Comparison of ENCODE assay signal across 8 cellular contexts in the genomic region with DNA sequence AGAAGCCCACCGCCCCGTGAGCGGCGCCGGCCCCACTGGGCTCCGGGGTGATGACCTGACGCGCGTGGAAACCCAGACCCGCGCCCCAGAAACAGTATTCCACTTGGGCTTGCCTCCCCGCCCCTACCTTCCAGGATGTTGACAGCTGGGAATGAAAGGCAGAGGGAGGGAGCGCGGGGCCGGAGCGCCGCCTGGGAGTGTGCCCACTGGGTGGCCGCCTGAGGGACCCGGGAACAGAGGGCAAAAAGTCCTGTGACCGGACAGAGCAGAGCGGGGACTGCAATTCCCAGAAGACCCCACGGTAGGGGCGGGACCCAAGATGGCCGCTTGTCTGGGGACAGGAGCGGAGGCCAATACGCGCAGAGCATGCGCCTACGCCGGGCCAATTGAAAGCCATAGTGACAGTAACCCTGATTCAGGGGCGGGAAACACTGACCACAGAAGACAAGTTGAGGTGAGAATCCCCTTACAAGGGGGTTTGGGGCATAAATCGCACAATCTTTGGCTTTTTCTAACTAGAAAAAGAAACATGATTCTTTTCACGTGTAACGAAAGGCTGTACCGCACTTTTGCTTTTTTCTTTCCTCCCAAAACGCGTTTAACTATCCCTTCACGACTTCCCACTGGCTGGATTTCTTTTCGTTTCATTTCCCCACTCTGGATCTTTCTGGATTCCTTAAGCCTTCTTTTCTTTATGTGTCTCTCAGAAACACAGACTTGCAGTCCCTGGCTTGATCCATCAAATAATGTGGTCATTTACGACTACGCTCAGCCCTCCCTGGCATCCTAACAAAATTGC. TPM values are rescaled to one million over a fixed set of nuclear protein-coding genes. Genes with fewer than 3 reads are reported as not detected.
A peak's percentile ranks its signal among the peaks of the same experiment; 100 is the strongest.
DNase-seq lines count a peak whose midpoint lies in the region; ATAC-seq and TF ChIP-seq lines count a peak whose summit lies in the region.

A gene (minus strand): TSS at position 279 of the 799 bp plus-strand sequence.

- intact Hi-C loops in activated CD4-positive, alpha-beta T cell treated with anti-CD3 and anti-CD28 coated beads for 36 hours (cut with DNase I, micrococcal nuclease) = loop anchor here in 1 of 2 experiments (2.0 to 10.0 kb wide), 3 partner anchors 309 to 1267 kb away; a partner anchor contains a TSS

- ATAC-seq in HG03432 (IDR thresholded peaks at IDR 0.05; ENCODE audit: unreplicated experiment) = peak; percentile 93
- ATAC-seq in activated CD4-positive, alpha-beta T cell treated with anti-CD3 and anti-CD28 coated beads for 36 hours = peak; percentile 95

- CTCF ChIA-PET in BJ (lab: Yijun Ruan, JAX) = no interaction called here
- CTCF ChIA-PET in activated CD4-positive, alpha-beta T cell treated with anti-CD3 and anti-CD28 coated beads for 36 hours (lab: Charles Lee) = no interaction called here

- peak within 1 kb of the TSS; percentile 92 for H3K27ac Mint-ChIP-seq in activated CD4-positive, alpha-beta T cell treated with anti-CD3 and anti-CD28 coated beads for 36 hours

- peak within 1 kb of the TSS; percentile 78 for H3K27ac ChIP-seq in cingulate gyrus (ENCODE audit: low read depth, low read length)

- no peaks in the 10 kb centered on the region for H3K9me3 Mint-ChIP-seq in activated CD4-positive, alpha-beta T cell treated with anti-CD3 and anti-CD28 coated beads for 36 hours (ENCODE audit: low read depth)

- POLR2A ChIA-PET in BJ (lab: Charles Lee) = no interaction called here
- POLR2A ChIA-PET in activated CD4-positive, alpha-beta T cell treated with anti-CD3 and anti-CD28 coated beads for 36 hours (lab: Charles Lee) = no interaction called here

- no peaks in the 10 kb centered on the region for H3K36me3 Mint-ChIP-seq in activated CD4-positive, alpha-beta T cell treated with anti-CD3 and anti-CD28 coated beads for 36 hours (ENCODE audit: low read depth)

- peak within 1 kb of the TSS; percentile 84 for H3K4me3 Mint-ChIP-seq in activated CD4-positive, alpha-beta T cell treated with anti-CD3 and anti-CD28 coated beads for 36 hours

- peak within 1 kb of the TSS; percentile 45 for H3K4me3 ChIP-seq in BJ (ENCODE audit: low read depth, low read length)

- peaks cover 2% of the 10 kb centered on the region for H3K27me3 Mint-ChIP-seq in activated CD4-positive, alpha-beta T cell treated with anti-CD3 and anti-CD28 coated beads for 36 hours

- peaks cover 15% of the 10 kb centered on the region for H3K4me1 Mint-ChIP-seq in activated CD4-positive, alpha-beta T cell treated with anti-CD3 and anti-CD28 coated beads for 36 hours

- no peak for TF ChIP-seq CTCF in BJ (IDR thresholded peaks at IDR 0.05; ENCODE audit: insufficient read depth, low read depth, low read length)

- DNase-seq in BJ (ENCODE audit: low read depth) (peak; percentile 38), NCI-H510A treated with DMSO at 0.1 percent for 48 hours (lab: John Stamatoyannopoulos, UW) (peak; percentile 83), kidney glomerular epithelial cell (lab: John Stamatoyannopoulos, UW) (peak; percentile 97)
- peak; percentile 96 for DNase-seq in activated CD4-positive, alpha-beta T cell treated with anti-CD3 and anti-CD28 coated beads for 36 hours
- DNase-seq in stimulated activated CD4-positive, alpha-beta T cell treated with anti-CD3 and anti-CD28 coated beads, Interleukin-15, amount 100 ng/mL, for 48 hours (ENCODE audit: low read depth in 2 of 2) = peak; percentile 86 to 88

- no peaks in the 10 kb centered on the region for H3K27me3 ChIP-seq in BJ (ENCODE audit: control insufficient read depth, insufficient read depth, low read length)

- TF ChIP-seq POLR2A in GM19193 (IDR thresholded peaks at IDR 0.05; ENCODE audit: extremely low read depth, insufficient read depth, insufficient read length) = peak; percentile 60

- no peaks in the 10 kb centered on the region for H3K36me3 ChIP-seq in BJ (ENCODE audit: control insufficient read depth, insufficient read depth, low read length)

RNA-seq across cellular contexts. Expression of the gene that starts here (rescaled TPM):
- 0.11 TPM in 1 of 2 replicates, not detected in the other for polyA plus RNA-seq in BJ (2011; rRNA removed)
- polyA minus RNA-seq in BJ (2011; rRNA and poly(A)+ RNA removed) = not detected in 2 replicates
- 10 to 100 TPM; 10.2 to 13.1 TPM for total RNA-seq in activated CD4-positive, alpha-beta T cell treated with anti-CD3 and anti-CD28 coated beads for 36 hours

Comparison
In these comparisons a context has a peak if more than half of its experiments do, and no peak if none do; other contexts are left out.
1. Peak in every context shown above with its lines: DNase-seq, ATAC-seq, H3K4me3 ChIP-seq and H3K27ac ChIP-seq.
2. Peak in DNase-seq and H3K4me3 ChIP-seq in BJ; RNA of the gene not detected or under 1 TPM.
3. DNase-seq: peak in every context shown above with its lines; median percentile 97 in kidney glomerular epithelial cell; 96 in activated CD4-positive, alpha-beta T cell treated with anti-CD3 and anti-CD28 coated beads for 36 hours; 87 in stimulated activated CD4-positive, alpha-beta T cell treated with anti-CD3 and anti-CD28 coated beads, Interleukin-15, amount 100 ng/mL, for 48 hours; 83 in NCI-H510A treated with DMSO at 0.1 percent for 48 hours; 38 in BJ.